ENCODE assay signal across 1 cellular context in the genomic region with DNA sequence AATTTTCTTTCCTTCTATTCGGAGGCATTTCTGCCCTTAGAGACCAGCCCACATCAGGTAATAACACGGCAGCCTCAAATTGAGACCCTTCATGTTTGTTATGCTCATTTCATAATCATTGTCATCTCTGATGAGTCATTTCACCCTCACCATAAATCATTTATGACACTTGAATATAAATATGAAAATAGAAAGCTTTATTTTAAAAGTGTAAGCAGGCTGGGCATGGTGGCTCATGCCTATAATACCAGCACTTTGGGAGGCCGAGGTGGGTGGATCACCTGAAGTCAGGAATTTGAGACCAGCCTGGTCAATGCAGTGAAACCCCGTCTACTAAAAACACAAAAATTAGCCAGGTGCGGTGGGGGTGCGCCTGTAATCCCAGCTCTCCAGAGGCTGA.
TF ChIP-seq lines count a peak whose summit lies in the region.

No MANE protein-coding gene starts in this region.

TF ChIP-seq in HCT116, 20 proteins besides CTCF, POLR2A, EP300 and RAD21 (continued from another document):
- TF ChIP-seq, protein P1, sequence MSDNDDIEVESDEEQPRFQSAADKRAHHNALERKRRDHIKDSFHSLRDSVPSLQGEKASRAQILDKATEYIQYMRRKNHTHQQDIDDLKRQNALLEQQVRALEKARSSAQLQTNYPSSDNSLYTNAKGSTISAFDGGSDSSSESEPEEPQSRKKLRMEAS (IDR thresholded peaks at IDR 0.05) = no peak
- TF ChIP-seq JUND (IDR thresholded peaks at IDR 0.05) = peak; percentile 34; the same call in 1 of the 2 replicates
- no peak for TF ChIP-seq YY1 (IDR thresholded peaks at IDR 0.05; ENCODE audit: extremely low read depth, insufficient replicate concordance, low read depth, low read length)
- TF ChIP-seq, protein P2, sequence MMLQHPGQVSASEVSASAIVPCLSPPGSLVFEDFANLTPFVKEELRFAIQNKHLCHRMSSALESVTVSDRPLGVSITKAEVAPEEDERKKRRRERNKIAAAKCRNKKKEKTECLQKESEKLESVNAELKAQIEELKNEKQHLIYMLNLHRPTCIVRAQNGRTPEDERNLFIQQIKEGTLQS (IDR thresholded peaks at IDR 0.05) = no peak
- TF ChIP-seq CEBPB (IDR thresholded peaks at IDR 0.05; ENCODE audit: low read depth) = 0 out of 2 replicates have a peak, but pooled peaks have one; percentile 18
- no peak for TF ChIP-seq POLR2AphosphoS5 (IDR thresholded peaks at IDR 0.05; ENCODE audit: low read depth, low read length)
- TF ChIP-seq, protein P3, sequence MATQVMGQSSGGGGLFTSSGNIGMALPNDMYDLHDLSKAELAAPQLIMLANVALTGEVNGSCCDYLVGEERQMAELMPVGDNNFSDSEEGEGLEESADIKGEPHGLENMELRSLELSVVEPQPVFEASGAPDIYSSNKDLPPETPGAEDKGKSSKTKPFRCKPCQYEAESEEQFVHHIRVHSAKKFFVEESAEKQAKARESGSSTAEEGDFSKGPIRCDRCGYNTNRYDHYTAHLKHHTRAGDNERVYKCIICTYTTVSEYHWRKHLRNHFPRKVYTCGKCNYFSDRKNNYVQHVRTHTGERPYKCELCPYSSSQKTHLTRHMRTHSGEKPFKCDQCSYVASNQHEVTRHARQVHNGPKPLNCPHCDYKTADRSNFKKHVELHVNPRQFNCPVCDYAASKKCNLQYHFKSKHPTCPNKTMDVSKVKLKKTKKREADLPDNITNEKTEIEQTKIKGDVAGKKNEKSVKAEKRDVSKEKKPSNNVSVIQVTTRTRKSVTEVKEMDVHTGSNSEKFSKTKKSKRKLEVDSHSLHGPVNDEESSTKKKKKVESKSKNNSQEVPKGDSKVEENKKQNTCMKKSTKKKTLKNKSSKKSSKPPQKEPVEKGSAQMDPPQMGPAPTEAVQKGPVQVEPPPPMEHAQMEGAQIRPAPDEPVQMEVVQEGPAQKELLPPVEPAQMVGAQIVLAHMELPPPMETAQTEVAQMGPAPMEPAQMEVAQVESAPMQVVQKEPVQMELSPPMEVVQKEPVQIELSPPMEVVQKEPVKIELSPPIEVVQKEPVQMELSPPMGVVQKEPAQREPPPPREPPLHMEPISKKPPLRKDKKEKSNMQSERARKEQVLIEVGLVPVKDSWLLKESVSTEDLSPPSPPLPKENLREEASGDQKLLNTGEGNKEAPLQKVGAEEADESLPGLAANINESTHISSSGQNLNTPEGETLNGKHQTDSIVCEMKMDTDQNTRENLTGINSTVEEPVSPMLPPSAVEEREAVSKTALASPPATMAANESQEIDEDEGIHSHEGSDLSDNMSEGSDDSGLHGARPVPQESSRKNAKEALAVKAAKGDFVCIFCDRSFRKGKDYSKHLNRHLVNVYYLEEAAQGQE (IDR thresholded peaks at IDR 0.05; ENCODE audit: low read depth) = no peak
- no peak for TF ChIP-seq ZNF274 (IDR thresholded peaks at IDR 0.05; ENCODE audit: low read depth, low read length)
- TF ChIP-seq, protein P4, sequence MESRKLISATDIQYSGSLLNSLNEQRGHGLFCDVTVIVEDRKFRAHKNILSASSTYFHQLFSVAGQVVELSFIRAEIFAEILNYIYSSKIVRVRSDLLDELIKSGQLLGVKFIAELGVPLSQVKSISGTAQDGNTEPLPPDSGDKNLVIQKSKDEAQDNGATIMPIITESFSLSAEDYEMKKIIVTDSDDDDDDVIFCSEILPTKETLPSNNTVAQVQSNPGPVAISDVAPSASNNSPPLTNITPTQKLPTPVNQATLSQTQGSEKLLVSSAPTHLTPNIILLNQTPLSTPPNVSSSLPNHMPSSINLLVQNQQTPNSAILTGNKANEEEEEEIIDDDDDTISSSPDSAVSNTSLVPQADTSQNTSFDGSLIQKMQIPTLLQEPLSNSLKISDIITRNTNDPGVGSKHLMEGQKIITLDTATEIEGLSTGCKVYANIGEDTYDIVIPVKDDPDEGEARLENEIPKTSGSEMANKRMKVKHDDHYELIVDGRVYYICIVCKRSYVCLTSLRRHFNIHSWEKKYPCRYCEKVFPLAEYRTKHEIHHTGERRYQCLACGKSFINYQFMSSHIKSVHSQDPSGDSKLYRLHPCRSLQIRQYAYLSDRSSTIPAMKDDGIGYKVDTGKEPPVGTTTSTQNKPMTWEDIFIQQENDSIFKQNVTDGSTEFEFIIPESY (IDR thresholded peaks at IDR 0.05; ENCODE audit: extremely low read depth, insufficient replicate concordance, low read length) = no peak
- TF ChIP-seq ZFX (IDR thresholded peaks at IDR 0.05) = no peak
- no peak for TF ChIP-seq EZH2phosphoT487 (IDR thresholded peaks at IDR 0.05; ENCODE audit: borderline replicate concordance)
- TF ChIP-seq ELF1 (IDR thresholded peaks at IDR 0.05; ENCODE audit: borderline replicate concordance, low read depth) = no peak
